In genomic region chr2:69436937-69437750, GRCh38 we compare ENCODE assay signal across 1 cellular context.
TF ChIP-seq lines count a peak whose summit lies in the region.

Gene NFU1 (minus strand): TSS chr2:69437435. CDS start chr2:69437422, 13 bp downstream.

TF ChIP-seq in K562, 482 proteins besides CTCF, POLR2A, EP300 and RAD21 (continued from another document and continues in another):
- TF ChIP-seq ZBTB40 (IDR thresholded peaks at IDR 0.05) (no peak), ZBTB40 (CRISPR knock-in tag; IDR thresholded peaks at IDR 0.05) (no peak), CHD4 (IDR thresholded peaks at IDR 0.05; ENCODE audit: insufficient read depth, insufficient replicate concordance, low read depth, low read length, poor library complexity, severe bottlenecking) (no peak), RAD51 (IDR thresholded peaks at IDR 0.05; ENCODE audit: borderline replicate concordance, low read depth) (no peak), DLX4 (CRISPR knock-in tag; IDR thresholded peaks at IDR 0.05) (no peak), SMARCC2 (IDR thresholded peaks at IDR 0.05; ENCODE audit: low read depth) (peak; percentile 34; the same call in 1 of the 2 replicates), E4F1 (CRISPR knock-in tag; IDR thresholded peaks at IDR 0.05; ENCODE audit: borderline replicate concordance) (no peak), AFF4 (CRISPR knock-in tag; IDR thresholded peaks at IDR 0.05) (peak; percentile 73; the same call in 1 of the 2 replicates), NRF1 (conservative IDR thresholded peaks at IDR 0.05 in 1 of 2, IDR thresholded peaks at IDR 0.05 in 1 of 2) (peak; percentile 96 to 97), ZNF707 (CRISPR knock-in tag; conservative IDR thresholded peaks at IDR 0.05) (no peak), CREBBP (IDR thresholded peaks at IDR 0.05; ENCODE audit: low read depth, low read length) (no peak), GTF2B (IDR thresholded peaks at IDR 0.05; ENCODE audit: extremely low read depth, insufficient read length) (peak; percentile 49), GATA2 (CRISPR knock-in tag; IDR thresholded peaks at IDR 0.05) (no peak), SMARCA4 (IDR thresholded peaks at IDR 0.05) (no peak; the same call in 1 of the 2 replicates), E2F1 (CRISPR knock-in tag; IDR thresholded peaks at IDR 0.05) (peak; percentile 51; the same call in 1 of the 2 replicates), ZHX1 (conservative IDR thresholded peaks at IDR 0.05; ENCODE audit: low read length) (no peak), IRF9 (tag; IDR thresholded peaks at IDR 0.05) (no peak), GTF3C2 (IDR thresholded peaks at IDR 0.05; ENCODE audit: borderline replicate concordance, extremely low read depth, insufficient read length) (no peak), SMAD1 (IDR thresholded peaks at IDR 0.05; ENCODE audit: low read depth, low read length, partially characterized antibody) (no peak)
